In the genomic region with DNA sequence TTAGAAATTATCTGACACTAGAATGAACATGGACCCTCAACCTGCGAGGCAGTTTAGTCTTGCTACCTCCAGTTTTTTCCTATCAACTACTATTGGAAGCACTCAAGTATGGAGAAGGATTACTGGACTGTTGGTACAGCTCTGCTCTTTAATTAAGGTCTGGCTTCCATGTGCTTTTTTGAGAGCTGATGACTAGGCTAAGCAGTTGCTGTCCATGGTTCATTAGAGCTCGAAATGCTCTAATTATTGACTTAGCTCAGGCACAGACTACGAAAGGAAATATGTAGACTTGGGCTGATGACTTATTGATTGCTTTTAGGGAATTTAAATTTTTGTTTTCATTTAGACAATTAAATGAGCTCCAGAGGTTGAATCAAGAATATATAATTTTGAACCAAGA, we compare ENCODE assay signal across 35 cellular contexts.
"Had no signal": no experiment of that assay in that cellular context is flagged by ENCODE, and none has a peak within 500 bp of the region (broad histone marks: within the 10 kb centered on the region; RNA-seq: fewer than 3 reads in every experiment).

No MANE protein-coding gene starts in this region.

- H3K9me3 Mint-ChIP-seq: activated CD4-positive, alpha-beta T cell treated with anti-CD3 and anti-CD28 coated beads, Interleukin-2, amount 10 ng/mL, durations not matched to agents 24 days and 14 days had no signal

- H3K27me3 ChIP-seq: adrenal gland, ascending aorta, cardiac muscle cell had no signal

- H3K27ac ChIP-seq: adrenal gland, ascending aorta, cardiac muscle cell, VCaP had no signal

- H3K27ac Mint-ChIP-seq: activated B cell treated with CpG ODN at 0.5 μM for 24 hours; activated CD4-positive, alpha-beta memory T cell treated with anti-CD3 and anti-CD28 coated beads for 36 hours; activated CD4-positive, alpha-beta T cell treated with anti-CD3 and anti-CD28 coated beads, Interleukin-2, amount 10 ng/mL, durations not matched to agents 24 days and 14 days; activated CD8-positive, alpha-beta T cell treated with anti-CD3 and anti-CD28 coated beads for 36 hours; activated naive CD4-positive, alpha-beta T cell treated with anti-CD3 and anti-CD28 coated beads for 36 hours; activated naive CD4-positive, alpha-beta T cell treated with anti-CD3 and anti-CD28 coated beads, Interleukin-2, amount 50 U/mL, for 72 hours; activated naive CD8-positive, alpha-beta T cell treated with anti-CD3 and anti-CD28 coated beads for 36 hours; activated T-cell treated with anti-CD3 and anti-CD28 coated beads, Interleukin-2, amount 50 U/mL, for 72 hours; activated T-helper 1 cell treated with anti-CD3 and anti-CD28 coated beads, Interleukin-12 subunit alpha, Interleukin-12 subunit beta, Interleukin-2, Interleukin-4 antibody, amounts not matched to agents 30 ng/mL and 10 ng/mL and 1 ng/mL, durations not matched to agents 14 hours and 24 hours and 36 hours; activated T-helper 17 cell treated with anti-CD3 and anti-CD28 coated beads, Interleukin-2, amount 50 U/mL, for 72 hours; brain; T-helper 1 cell treated with Interleukin-12 subunit alpha and Interleukin-12 subunit beta and Interleukin-4 antibody, amounts not matched to agents 30 μg/mL and 1 μg/mL, for 36 hours; T-helper 2 cell treated with Interferon-gamma antibody and Interleukin-4, amounts not matched to agents 5 μg/mL and 100 μg/mL, for 36 hours had no signal

- H3K36me3 Mint-ChIP-seq: activated CD4-positive, alpha-beta memory T cell treated with anti-CD3 and anti-CD28 coated beads for 36 hours; activated naive CD4-positive, alpha-beta T cell treated with anti-CD3 and anti-CD28 coated beads, Interleukin-2, amount 50 U/mL, for 72 hours; activated naive CD8-positive, alpha-beta T cell treated with anti-CD3 and anti-CD28 coated beads for 36 hours; brain had no signal

- H3K4me3 Mint-ChIP-seq: activated B cell treated with CpG ODN at 0.5 μM for 24 hours; activated CD4-positive, alpha-beta memory T cell treated with anti-CD3 and anti-CD28 coated beads for 36 hours; activated CD4-positive, alpha-beta T cell treated with anti-CD3 and anti-CD28 coated beads, Interleukin-2, amount 10 ng/mL, durations not matched to agents 24 days and 14 days; activated CD8-positive, alpha-beta T cell treated with anti-CD3 and anti-CD28 coated beads for 36 hours; activated naive CD4-positive, alpha-beta T cell treated with anti-CD3 and anti-CD28 coated beads for 36 hours; activated naive CD8-positive, alpha-beta T cell treated with anti-CD3 and anti-CD28 coated beads for 36 hours; activated T-cell treated with anti-CD3 and anti-CD28 coated beads, Interleukin-2, amount 50 U/mL, for 4 hours; activated T-cell treated with anti-CD3 and anti-CD28 coated beads, Interleukin-2, amount 50 U/mL, for 72 hours; activated T-helper 1 cell treated with anti-CD3 and anti-CD28 coated beads, Interleukin-12 subunit alpha, Interleukin-12 subunit beta, Interleukin-2, Interleukin-4 antibody, amounts not matched to agents 30 ng/mL and 10 ng/mL and 1 ng/mL, durations not matched to agents 14 hours and 24 hours and 36 hours; activated T-helper 17 cell treated with anti-CD3 and anti-CD28 coated beads, Interleukin-2, amount 50 U/mL, for 72 hours; brain; central memory CD8-positive, alpha-beta T cell; T-helper 1 cell treated with Interleukin-12 subunit alpha and Interleukin-12 subunit beta and Interleukin-4 antibody, amounts not matched to agents 30 μg/mL and 1 μg/mL, for 36 hours; T-helper 2 cell treated with Interferon-gamma antibody and Interleukin-4, amounts not matched to agents 5 μg/mL and 100 μg/mL, for 36 hours had no signal

- H3K27me3 Mint-ChIP-seq: activated B cell treated with CpG ODN at 0.5 μM for 24 hours; activated CD4-positive, alpha-beta memory T cell treated with anti-CD3 and anti-CD28 coated beads for 36 hours; activated CD4-positive, alpha-beta T cell treated with anti-CD3 and anti-CD28 coated beads, Interleukin-2, amount 10 ng/mL, durations not matched to agents 24 days and 14 days; activated CD8-positive, alpha-beta T cell treated with anti-CD3 and anti-CD28 coated beads for 36 hours; activated naive CD8-positive, alpha-beta T cell treated with anti-CD3 and anti-CD28 coated beads for 36 hours; activated T-helper 17 cell treated with anti-CD3 and anti-CD28 coated beads, Interleukin-2, amount 50 U/mL, for 72 hours; brain; central memory CD8-positive, alpha-beta T cell had no signal

- H3K36me3 ChIP-seq: adrenal gland, ascending aorta, cardiac muscle cell had no signal

- H3K9me3 ChIP-seq: ascending aorta had no signal

- DNase-seq: activated B cell treated with CpG ODN at 0.5 μM for 24 hours; activated CD4-positive, alpha-beta memory T cell treated with anti-CD3 and anti-CD28 coated beads for 36 hours; activated CD4-positive, alpha-beta T cell treated with anti-CD3 and anti-CD28 coated beads for 4 hours; activated CD4-positive, alpha-beta T cell treated with anti-CD3 and anti-CD28 coated beads, Interleukin-2, amount 10 ng/mL, durations not matched to agents 24 days and 14 days; activated CD4-positive, alpha-beta T cell treated with anti-CD3 and anti-CD28 coated beads, Interleukin-2, amount 50 U/mL, for 1 hour; activated CD4-positive, alpha-beta T cell treated with anti-CD3 and anti-CD28 coated beads, Interleukin-2, amount 50 U/mL, for 4 hours; activated CD4-positive, CD25-positive, alpha-beta regulatory T cell treated with anti-CD3 and anti-CD28 coated beads, Interleukin-2, amount 50 U/mL, for 72 hours; activated CD8-positive, alpha-beta memory T cell treated with anti-CD3 and anti-CD28 coated beads, Interleukin-2, amount 50 U/mL, for 4 hours; activated CD8-positive, alpha-beta T cell treated with anti-CD3 and anti-CD28 coated beads for 36 hours; activated effector memory CD4-positive, alpha-beta T cell treated with anti-CD3 and anti-CD28 coated beads, Interleukin-2, amount 50 U/mL, for 16 hours; activated gamma-delta T cell treated with Interleukin-2 at 50 U/mL for 16 hours; activated naive CD4-positive, alpha-beta T cell; activated naive CD4-positive, alpha-beta T cell treated with anti-CD3 and anti-CD28 coated beads for 36 hours; activated naive CD4-positive, alpha-beta T cell treated with anti-CD3 and anti-CD28 coated beads, Interleukin-2, amount 50 U/mL, for 16 hours; activated naive CD8-positive, alpha-beta T cell treated with anti-CD3 and anti-CD28 coated beads for 36 hours; activated T-cell treated with anti-CD3 and anti-CD28 coated beads for 4 hours; activated T-cell treated with anti-CD3 and anti-CD28 coated beads, Interleukin-2, amount 50 U/mL, for 1 hour; activated T-cell treated with anti-CD3 and anti-CD28 coated beads, Interleukin-2, amount 50 U/mL, for 4 hours; activated T-cell treated with anti-CD3 and anti-CD28 coated beads, Interleukin-2, amount 50 U/mL, for 72 hours; adrenal gland; amniotic stem cell; caudate nucleus; cerebellar nuclear complex; T-helper 2 cell; T-helper 9 cell had no signal

- H3K4me3 ChIP-seq: adrenal gland, ascending aorta, cardiac muscle cell had no signal

- ATAC-seq: activated CD8-positive, alpha-beta T cell treated with anti-CD3 and anti-CD28 coated beads for 36 hours; activated naive CD4-positive, alpha-beta T cell treated with anti-CD3 and anti-CD28 coated beads, Interleukin-2, amount 50 U/mL, for 72 hours; activated T-cell treated with anti-CD3 and anti-CD28 coated beads, Interleukin-2, amount 50 U/mL, for 4 hours; activated T-cell treated with anti-CD3 and anti-CD28 coated beads, Interleukin-2, amount 50 U/mL, for 72 hours; activated T-helper 17 cell treated with anti-CD3 and anti-CD28 coated beads, Interleukin-2, amount 50 U/mL, for 72 hours had no signal

- H3K4me1 ChIP-seq: adrenal gland, ascending aorta had no signal

- H3K4me1 Mint-ChIP-seq: activated B cell treated with CpG ODN at 0.5 μM for 24 hours; activated CD4-positive, alpha-beta T cell treated with anti-CD3 and anti-CD28 coated beads, Interleukin-2, amount 10 ng/mL, durations not matched to agents 24 days and 14 days; activated naive CD8-positive, alpha-beta T cell treated with anti-CD3 and anti-CD28 coated beads for 36 hours; activated T-helper 17 cell treated with anti-CD3 and anti-CD28 coated beads, Interleukin-2, amount 50 U/mL, for 72 hours; brain; central memory CD8-positive, alpha-beta T cell had no signal
